8 cellular contexts compared by ENCODE assay signal in genomic region chr9:104855248-104855647, GRCh38.
A peak's percentile ranks its signal among the peaks of the same experiment; 100 is the strongest.
DNase-seq lines count a peak whose midpoint lies in the region; ATAC-seq, FAIRE-seq and TF ChIP-seq lines count a peak whose summit lies in the region.
"Not testable (repeated sequence)": the region's sequence is repeated elsewhere in the genome, so short reads cannot be mapped to it uniquely, and the experiment has no call there.

No MANE protein-coding gene starts in this region.

- peak overlapping the region; percentile 48; the same call in 1 of the 2 replicates for H3K9ac ChIP-seq in PC-3 (ENCODE audit: low read length)

- peak overlapping the region; percentile 82 for H3K4me2 ChIP-seq in PC-3 (ENCODE audit: low read length)
- not testable (repeated sequence) for H3K4me2 ChIP-seq in hepatocyte

- POLR2A ChIA-PET in PC-3 (lab: Charles Lee; ENCODE audit: unreplicated experiment): not testable (repeated sequence)

- H3K9me3 Mint-ChIP-seq in progenitor cell of endocrine pancreas (ENCODE audit: low read depth): not testable (repeated sequence)

- H3K79me2 ChIP-seq in PC-3 (ENCODE audit: low read length): not testable (repeated sequence)
- peaks cover 47% of the 10 kb centered on the region for H3K79me2 ChIP-seq in hepatocyte

- not testable (repeated sequence) for H4K20me1 ChIP-seq in PC-3 (ENCODE audit: low read length); hepatocyte (ENCODE audit: insufficient read depth, poor library complexity, severe bottlenecking)

- H3K36me3 ChIP-seq in PC-3 (ENCODE audit: low read depth, low read length); RWPE2 (ENCODE audit: low read depth); bronchial epithelial cell (ENCODE audit: control insufficient read depth, insufficient read depth, low read length); esophagus (ENCODE audit: control insufficient read depth in 2 of 2, insufficient read depth in 2 of 2, low read length in 1 of 2); hepatocyte (replicated peaks; ENCODE audit: insufficient read depth, low read depth): not testable (repeated sequence)
- H3K36me3 ChIP-seq in thymus (ENCODE audit: control insufficient read depth, insufficient read depth): peaks cover 56% of the 10 kb centered on the region

- CTCF ChIA-PET in PC-3 (lab: Charles Lee): not testable (repeated sequence)

- peak overlapping the region; percentile 71 for H3K27ac Mint-ChIP-seq in progenitor cell of endocrine pancreas

- BruUV-seq in PC-3 (replicated peaks; lab: Mats Ljungman, UMichigan): not testable (repeated sequence)

- not testable (repeated sequence) for H2AFZ ChIP-seq in PC-3 (ENCODE audit: low read length); hepatocyte

- not testable (repeated sequence) for H3K9me2 ChIP-seq in PC-3 (replicated peaks; ENCODE audit: low read length); hepatocyte (replicated peaks; ENCODE audit: insufficient read depth)

- not testable (repeated sequence) for H3K27me3 ChIP-seq in PC-3 (ENCODE audit: low read length); RWPE2 (ENCODE audit: insufficient read depth, poor library complexity, severe bottlenecking); bronchial epithelial cell (ENCODE audit: control insufficient read depth, insufficient read depth, low read length); esophagus (ENCODE audit: control insufficient read depth in 1 of 2, insufficient read depth in 2 of 2, low read length in 2 of 2); hepatocyte; thymus (ENCODE audit: control insufficient read depth, insufficient read depth)

- H3K9me3 ChIP-seq in PC-3 (ENCODE audit: low read length); RWPE2 (ENCODE audit: severe bottlenecking); esophagus (ENCODE audit: control insufficient read depth in 2 of 2, insufficient read depth in 1 of 2, low read depth in 1 of 2, low read length in 1 of 2); hepatocyte (ENCODE audit: low read depth); thymus (ENCODE audit: control insufficient read depth): not testable (repeated sequence)

- intact Hi-C loops in PC-3 (cut with micrococcal nuclease): loop anchor here (2.0 to 10.0 kb wide), 3 partner anchors 74 to 200 kb away; no protein-coding TSS in a partner anchor

- H3K4me3 ChIP-seq in PC-3 (ENCODE audit: low read length): peak overlapping the region; percentile 43; the same call in 1 of the 2 replicates
- not testable (repeated sequence) for H3K4me3 ChIP-seq in RWPE2 (ENCODE audit: severe bottlenecking); bronchial epithelial cell (ENCODE audit: low read depth, low read length); esophagus (ENCODE audit: low read depth in 1 of 2, low read length in 2 of 2); hepatocyte; thymus (ENCODE audit: low read length)

- H3K27ac ChIP-seq in PC-3 (ENCODE audit: low read length): peak overlapping the region; percentile 94
- H3K27ac ChIP-seq in RWPE2 (ENCODE audit: poor library complexity, severe bottlenecking): peak overlapping the region; percentile 83
- H3K27ac ChIP-seq in esophagus (ENCODE audit: low read depth in 2 of 2, low read length in 1 of 2): peak overlapping the region; percentile 60 to 72
- H3K27ac ChIP-seq in hepatocyte: peak overlapping the region; percentile 59
- H3K27ac ChIP-seq in thymus (ENCODE audit: low read depth): peak overlapping the region; percentile 33

- H3K36me3 Mint-ChIP-seq in progenitor cell of endocrine pancreas (ENCODE audit: insufficient read depth): peaks cover 11% of the 10 kb centered on the region

- TF ChIP-seq CTCF in PC-3 (conservative IDR thresholded peaks at IDR 0.05; ENCODE audit: low read depth, low read length); RWPE2 (IDR thresholded peaks at IDR 0.05; ENCODE audit: poor library complexity, severe bottlenecking); bronchial epithelial cell (IDR thresholded peaks at IDR 0.05; ENCODE audit: insufficient read depth, low read length, severe bottlenecking); hepatocyte (IDR thresholded peaks at IDR 0.05; ENCODE audit: poor library complexity); progenitor cell of endocrine pancreas (IDR thresholded peaks at IDR 0.05; ENCODE audit: unreplicated experiment): not testable (repeated sequence)

- not testable (repeated sequence) for FAIRE-seq in bronchial epithelial cell (lab: Jason Lieb, UNC)

- not testable (repeated sequence) for DNase-seq in PC-3; RWPE2 (ENCODE audit: low spot score); hepatocyte (ENCODE audit: low spot score); progenitor cell of endocrine pancreas (ENCODE audit: low spot score, unreplicated experiment)
- DNase-seq in amniotic epithelial cell (ENCODE audit: low read depth) (peak; percentile 71), bronchial epithelial cell (ENCODE audit: low read depth) (peak; percentile 52)

- peaks cover 64% of the 10 kb centered on the region for H3K4me1 Mint-ChIP-seq in progenitor cell of endocrine pancreas (ENCODE audit: low read depth)

- not testable (repeated sequence) for H3F3A ChIP-seq in PC-3 (ENCODE audit: low read length, unreplicated experiment)

- ATAC-seq in PC-3; RWPE2 (ENCODE audit: low read depth): not testable (repeated sequence)

- H3K27me3 Mint-ChIP-seq in progenitor cell of endocrine pancreas: not testable (repeated sequence)

- H3K4me1 ChIP-seq in PC-3 (ENCODE audit: insufficient read depth, low read length): peaks cover 53% of the 10 kb centered on the region
- peaks cover 39% of the 10 kb centered on the region for H3K4me1 ChIP-seq in RWPE2 (ENCODE audit: insufficient read depth, poor library complexity, severe bottlenecking)
- not testable (repeated sequence) for H3K4me1 ChIP-seq in esophagus (ENCODE audit: control insufficient read depth in 2 of 2, insufficient read depth in 2 of 2, low read length in 1 of 2); thymus (ENCODE audit: control insufficient read depth, insufficient read depth, low read length)
- peaks cover 18% of the 10 kb centered on the region for H3K4me1 ChIP-seq in hepatocyte (ENCODE audit: insufficient read depth)

- H3K4me3 Mint-ChIP-seq in progenitor cell of endocrine pancreas (ENCODE audit: low read depth): not testable (repeated sequence)

- WGBS in esophagus, 2 donors: 68 to 72% methylated on average over 7 of the region's 7 CpGs
- 90% methylated on average over 7 of the region's 7 CpGs for whole genome bisulfite sequencing in hepatocyte (ENCODE audit: low lambda C conversion rate, missing lambda C conversion rate)
- 97% methylated on average over 7 of the region's 7 CpGs for WGBS in thymus

Comparison
In these comparisons a context has a peak if more than half of its experiments do, and no peak if none do; other contexts are left out.
1. H3K27ac ChIP-seq: peak in every context shown above with its lines; median percentile 94 in PC-3; 83 in RWPE2; 66 in esophagus; 59 in hepatocyte; 33 in thymus.